20 cellular contexts compared by ENCODE assay signal in genomic region chr2:15953143-15953630, GRCh38. TPM values are rescaled to one million over a fixed set of nuclear protein-coding genes. Genes with fewer than 3 reads are reported as not detected.
"Had no signal": no experiment of that assay in that cellular context is flagged by ENCODE, and none has a peak within 500 bp of the region (broad histone marks: within the 10 kb centered on the region; RNA-seq: fewer than 3 reads in every experiment).

No MANE protein-coding gene starts in this region.

- H3K27me3 ChIP-seq: dorsolateral prefrontal cortex, foreskin keratinocyte, gastroesophageal sphincter, heart left ventricle, hepatocyte had no signal

- H3K4me1 ChIP-seq: esophagus muscularis mucosa, foreskin keratinocyte, gastroesophageal sphincter, heart left ventricle, left lung, lower lobe of right lung had no signal

- H3K9me3 ChIP-seq: esophagus muscularis mucosa, gastroesophageal sphincter, heart left ventricle, left lung, lower lobe of right lung had no signal

- H3K36me3 ChIP-seq: esophagus muscularis mucosa, gastroesophageal sphincter, heart left ventricle, left lung, lower lobe of right lung had no signal

- H3K4me2 ChIP-seq: hepatocyte had no signal

- H2AFZ ChIP-seq: hepatocyte had no signal

- ATAC-seq: foreskin keratinocyte, gastroesophageal sphincter, heart left ventricle, left colon, left lung, left ventricle myocardium superior, lower lobe of right lung had no signal

- H3K27ac ChIP-seq: coronary artery, dorsolateral prefrontal cortex, esophagus muscularis mucosa, foreskin keratinocyte, gastroesophageal sphincter, heart left ventricle, hepatocyte, left lung, lower lobe of right lung had no signal

- DNase-seq: dermis blood vessel endothelial cell; dorsolateral prefrontal cortex; effector CD4-positive, alpha-beta T cell; effector memory CD4-positive, alpha-beta T cell; foreskin keratinocyte; heart left ventricle; immature natural killer cell; islet precursor cell; kidney; kidney glomerular epithelial cell; left colon; left lung; left ventricle myocardium superior; lower lobe of right lung; mesenchymal stem cell had no signal

- H3K4me3 ChIP-seq: coronary artery, dorsolateral prefrontal cortex, esophagus muscularis mucosa, gastroesophageal sphincter, heart left ventricle, hepatocyte, left lung, lower lobe of right lung had no signal

RNA-seq across cellular contexts. Expression of gene MYCN, which starts 12.8 kb away (rescaled TPM):
- polyA plus RNA-seq: fibroblast of lung, immature natural killer cell had no signal
